In genomic region chr3:119600732-119601131, GRCh38 we compare ENCODE assay signal across 8 cellular contexts. TPM values are rescaled to one million over a fixed set of nuclear protein-coding genes. Genes with fewer than 3 reads are reported as not detected.
DNase-seq lines count a peak whose midpoint lies in the region; ATAC-seq, FAIRE-seq and TF ChIP-seq lines count a peak whose summit lies in the region.

No MANE protein-coding gene starts in this region.

- peak; percentile 66 for TF ChIP-seq POLR2A in GM12878 (IDR thresholded peaks at IDR 0.05; ENCODE audit: low read depth, low read length)

- H3K4me1 ChIP-seq in GM12878 (ENCODE audit: control insufficient read depth, insufficient read depth, low read length) = peaks cover 62% of the 10 kb centered on the region

- 21% methylated on average over 5 of the region's 5 CpGs for WGBS in GM12878 (ENCODE audit: insufficient coverage, insufficient replicate concordance, low lambda C conversion rate, missing lambda C conversion rate)

- in situ Hi-C loops in GM12878 (cut with MboI) = no loop called here

- POLR2A ChIA-PET in activated CD4-positive, alpha-beta T cell treated with anti-CD3 and anti-CD28 coated beads, Interleukin-2, amount 10 ng/mL, durations not matched to agents 7 days and 5 days (lab: Charles Lee) = no interaction called here
- POLR2A ChIA-PET in GM12878 (lab: Charles Lee) = interaction anchor here (0.5 to 10.4 kb wide), 22 partner anchors 12 to 343 kb away, joined by 3 to 133 read pairs (median 9); partner anchors contain the start of genes ADPRH, CD80, COX17 and TIMMDC1

- H3K4me3 Mint-ChIP-seq in activated CD4-positive, alpha-beta T cell treated with anti-CD3 and anti-CD28 coated beads, Interleukin-2, amount 10 ng/mL, durations not matched to agents 7 days and 5 days = no peak overlapping the region
- no peak overlapping the region for H3K4me3 Mint-ChIP-seq in natural killer cell treated with Interleukin-12 subunit alpha and Interleukin-12 subunit beta and Interleukin-15 and Interleukin-18, amount 100 ng/mL, for 72 hours

- H3K9ac ChIP-seq in GM12878 (ENCODE audit: control insufficient read depth, insufficient read depth, low read length) = peak overlapping the region; percentile 80

- peak overlapping the region; percentile 68 for H2AFZ ChIP-seq in GM12878 (ENCODE audit: control insufficient read depth, low read depth, low read length)

- RAD21 ChIA-PET in GM12878 (lab: Charles Lee; ENCODE audit: unreplicated experiment) = interaction anchor here (0.6 to 7.2 kb wide), 36 partner anchors 14 to 817 kb away, joined by 3 to 239 read pairs (median 8); partner anchors contain the start of genes ADPRH, ARHGAP31, CD80 and COX17

- BruUV-seq in GM12878 (replicated peaks; lab: Mats Ljungman, UMichigan) = no TSS peak

- TF ChIP-seq CTCF in GM12878 (IDR thresholded peaks at IDR 0.05 in 2 of 3, conservative IDR thresholded peaks at IDR 0.05 in 1 of 3; ENCODE audit: control insufficient read depth in 2 of 3, extremely low read depth in 1 of 3, insufficient read depth in 1 of 3, low read depth in 3 of 3, low read length in 3 of 3) = peak; percentile 88 to 96 (median 91); a peak in 5 of 6 replicates

- H3K27me3 Mint-ChIP-seq in activated CD4-positive, alpha-beta T cell treated with anti-CD3 and anti-CD28 coated beads, Interleukin-2, amount 10 ng/mL, durations not matched to agents 7 days and 5 days = peaks cover 3% of the 10 kb centered on the region
- H3K27me3 Mint-ChIP-seq in natural killer cell treated with Interleukin-12 subunit alpha and Interleukin-12 subunit beta and Interleukin-15 and Interleukin-18, amount 100 ng/mL, for 72 hours = no peaks in the 10 kb centered on the region

- H3K36me3 ChIP-seq in GM12878 (ENCODE audit: control insufficient read depth in 2 of 2, insufficient read depth in 2 of 2, low read length in 1 of 2) = no peaks in the 10 kb centered on the region

- intact Hi-C loops in GM12878 (cut with micrococcal nuclease; ENCODE audit: unreplicated experiment) = loop anchor here (1.0 kb wide), 3 partner anchors 38 to 97 kb away; partner anchors contain the start of gene COX17

- H3K9me3 Mint-ChIP-seq in activated CD4-positive, alpha-beta T cell treated with anti-CD3 and anti-CD28 coated beads, Interleukin-2, amount 10 ng/mL, durations not matched to agents 7 days and 5 days = no peaks in the 10 kb centered on the region
- H3K9me3 Mint-ChIP-seq in natural killer cell treated with Interleukin-12 subunit alpha and Interleukin-12 subunit beta and Interleukin-15 and Interleukin-18, amount 100 ng/mL, for 72 hours = no peaks in the 10 kb centered on the region

- peak overlapping the region; percentile 80 for H3K4me2 ChIP-seq in GM12878 (ENCODE audit: control insufficient read depth, insufficient read depth)

- ATAC-seq in GM21723 (IDR thresholded peaks at IDR 0.05; ENCODE audit: unreplicated experiment) (peak; percentile 67), GM12878 (peak; percentile 81)
- peak; percentile 76 to 79 for ATAC-seq in natural killer cell treated with Interleukin-12 subunit alpha and Interleukin-12 subunit beta and Interleukin-15 and Interleukin-18, amount 100 ng/mL, for 72 hours

- FAIRE-seq in GM12878 (lab: Jason Lieb, UNC) = peak; percentile 23

- H3K79me2 ChIP-seq in GM12878 (ENCODE audit: control insufficient read depth, insufficient read depth, low read length) = peaks cover 25% of the 10 kb centered on the region

- no peak overlapping the region for H3K4me3 ChIP-seq in GM12878

- CTCF ChIA-PET in activated CD4-positive, alpha-beta T cell treated with anti-CD3 and anti-CD28 coated beads, Interleukin-2, amount 10 ng/mL, durations not matched to agents 7 days and 5 days (lab: Charles Lee) = interaction anchor here (1.0 to 5.1 kb wide), 12 partner anchors 8 to 80 kb away, joined by 3 to 26 read pairs (median 8); partner anchors contain the start of genes ADPRH and CD80
- CTCF ChIA-PET in GM12878 (lab: Yijun Ruan, JAX) = interaction anchor here (0.6 to 9.5 kb wide), 44 partner anchors 9 to 494 kb away, joined by 3 to 296 read pairs (median 6); partner anchors contain the start of genes ADPRH, B4GALT4, CD80 and COX17

- H3K27ac ChIP-seq in GM12878 (ENCODE audit: control insufficient read depth, insufficient read depth) = peak overlapping the region; percentile 87

- H3K9me3 ChIP-seq in GM12878 (replicated peaks; ENCODE audit: control insufficient read depth, insufficient read depth, low read length) = no peaks in the 10 kb centered on the region

- TF ChIP-seq EP300 in Ishikawa (IDR thresholded peaks at IDR 0.05; ENCODE audit: borderline replicate concordance) (no peak), GM12878 (IDR thresholded peaks at IDR 0.05; ENCODE audit: borderline replicate concordance in 1 of 2, control insufficient read depth in 1 of 2, low read depth in 2 of 2, low read length in 2 of 2) (no peak)

- no peaks in the 10 kb centered on the region for H3K36me3 Mint-ChIP-seq in activated CD4-positive, alpha-beta T cell treated with anti-CD3 and anti-CD28 coated beads, Interleukin-2, amount 10 ng/mL, durations not matched to agents 7 days and 5 days (ENCODE audit: low read depth)
- no peaks in the 10 kb centered on the region for H3K36me3 Mint-ChIP-seq in natural killer cell treated with Interleukin-12 subunit alpha and Interleukin-12 subunit beta and Interleukin-15 and Interleukin-18, amount 100 ng/mL, for 72 hours

- H3K27me3 ChIP-seq in GM12878 (replicated peaks in 1 of 2; ENCODE audit: control insufficient read depth in 2 of 2, insufficient read depth in 2 of 2, low read length in 1 of 2) = no peaks in the 10 kb centered on the region

- SMC1A ChIA-PET in GM12878 (lab: Charles Lee; ENCODE audit: uncharacterized antibody, unreplicated experiment) = interaction anchor here (0.6 to 7.6 kb wide), 35 partner anchors 12 to 789 kb away, joined by 3 to 329 read pairs (median 6); partner anchors contain the start of genes ADPRH, CD80, COX17 and TIMMDC1

- no peak overlapping the region for H3K27ac Mint-ChIP-seq in activated CD4-positive, alpha-beta T cell treated with anti-CD3 and anti-CD28 coated beads, Interleukin-2, amount 10 ng/mL, durations not matched to agents 7 days and 5 days
- H3K27ac Mint-ChIP-seq in natural killer cell treated with Interleukin-12 subunit alpha and Interleukin-12 subunit beta and Interleukin-15 and Interleukin-18, amount 100 ng/mL, for 72 hours = no peak overlapping the region

- peak; percentile 51 for DNase-seq in activated CD4-positive, alpha-beta T cell treated with anti-CD3 and anti-CD28 coated beads for 48 hours
- DNase-seq in activated CD4-positive, alpha-beta T cell treated with anti-CD3 and anti-CD28 coated beads, Interleukin-2, amount 10 ng/mL, durations not matched to agents 7 days and 5 days = no peak
- DNase-seq in GM12878 (ENCODE audit: low read depth, low spot score) = peak; percentile 85
- no peak for DNase-seq in natural killer cell treated with Interleukin-12 subunit alpha and Interleukin-12 subunit beta and Interleukin-15 and Interleukin-18, amount 100 ng/mL, for 72 hours (ENCODE audit: low spot score)
- no peak for DNase-seq in occipital lobe (lab: John Stamatoyannopoulos, UW)
- no peak for DNase-seq in activated CD8-positive, alpha-beta memory T cell treated with anti-CD3 and anti-CD28 coated beads, Interleukin-2, amount 50 U/mL, for 48 hours

- TF ChIP-seq RAD21 in Ishikawa (IDR thresholded peaks at IDR 0.05; ENCODE audit: low read depth) = peak; percentile 57
- TF ChIP-seq RAD21 in GM12878 (IDR thresholded peaks at IDR 0.05; ENCODE audit: insufficient read depth, low read depth, low read length) = peak; percentile 82

- peaks cover 18% of the 10 kb centered on the region for H3K4me1 Mint-ChIP-seq in activated CD4-positive, alpha-beta T cell treated with anti-CD3 and anti-CD28 coated beads, Interleukin-2, amount 10 ng/mL, durations not matched to agents 7 days and 5 days
- peaks cover 10 to 16% of the 10 kb centered on the region in 2 donors for H3K4me1 Mint-ChIP-seq in natural killer cell treated with Interleukin-12 subunit alpha and Interleukin-12 subunit beta and Interleukin-15 and Interleukin-18, amount 100 ng/mL, for 72 hours (ENCODE audit: low read depth in 2 of 2)

- H4K20me1 ChIP-seq in GM12878 (ENCODE audit: control insufficient read depth, insufficient read depth) = no peaks in the 10 kb centered on the region

RNA-seq across cellular contexts. Expression of gene PLA1A, which starts 3.0 kb away (rescaled TPM):
- not detected for total RNA-seq in activated CD4-positive, alpha-beta T cell treated with anti-CD3 and anti-CD28 coated beads, Interleukin-2, amount 10 ng/mL, durations not matched to agents 7 days and 5 days
- total RNA-seq in GM12878 (2013; cell fraction: nucleolus; rRNA removed) = 43.4 and 53.6 TPM in 2 replicates
- total RNA-seq in GM12878 (2014; rRNA removed) (5.9 and 6.5 TPM in 2 replicates), GM12878 (2014; rRNA removed; fragmentation: Illumina TruSeq; extraction: Trizol) (4.7 TPM in 2 replicates), GM12878 (2021) (3.8 and 4.4 TPM in 2 replicates), occipital lobe (not detected)
- 7.9 TPM for polyA plus RNA-seq in GM12878 (2011; ENCODE audit: low read depth)
- polyA plus RNA-seq in GM12878 (2011; rRNA removed) (106 TPM in 2 replicates), GM12878 (2014; fragmentation: Illumina TruSeq; extraction: Trizol) (4.9 and 6.7 TPM in 2 replicates), GM12878 (2014; fragmentation: Nextera tagmentation; extraction: Ambion mirVana) (1 to 10 TPM; 2.9 to 3.5 TPM), GM12878 (2014; rRNA removed) (3.1 and 3.9 TPM in 2 replicates), GM12878 (2016; fragmentation: Nextera tagmentation; extraction: Ambion mirVana) (1 to 10 TPM; 5.3 to 7.2 TPM)
- 92.1 and 100 TPM in 2 replicates for polyA plus RNA-seq in GM12878 (2011; cell fraction: cytosol; rRNA removed)
- polyA plus RNA-seq in GM12878 (2011; cell fraction: nucleus; rRNA removed) = 48.6 and 73.6 TPM in 2 replicates
- polyA plus RNA-seq in GM12878 (2012) = 8.0 and 10.1 TPM in 2 replicates
- 103 and 152 TPM in 2 replicates for polyA minus RNA-seq in GM12878 (2011; rRNA and poly(A)+ RNA removed)
- polyA minus RNA-seq in GM12878 (2011; cell fraction: cytosol; rRNA and poly(A)+ RNA removed) = 28.3 and 32.7 TPM in 2 replicates
- 68.2 and 98.7 TPM in 2 replicates for polyA minus RNA-seq in GM12878 (2011; cell fraction: nucleus; rRNA and poly(A)+ RNA removed)
- total RNA-seq in natural killer cell treated with Interleukin-12 subunit alpha and Interleukin-12 subunit beta and Interleukin-15 and Interleukin-18, amount 100 ng/mL, for 72 hours = under 1 TPM in 1 of 2 donors, not detected in 1; 0.19 TPM

RNA-seq across cellular contexts. Expression of gene ADPRH, which starts 21.4 kb away (rescaled TPM):
- total RNA-seq in activated CD4-positive, alpha-beta T cell treated with anti-CD3 and anti-CD28 coated beads, Interleukin-2, amount 10 ng/mL, durations not matched to agents 7 days and 5 days = 1 to 10 TPM; 1.4 to 1.8 TPM
- total RNA-seq in GM12878 (2013; cell fraction: nucleolus; rRNA removed) = 31.0 and 32.4 TPM in 2 replicates
- 15.4 and 17.2 TPM in 2 replicates for total RNA-seq in GM12878 (2014; rRNA removed)
- total RNA-seq in GM12878 (2014; rRNA removed; fragmentation: Illumina TruSeq; extraction: Trizol) = 12.2 and 13.2 TPM in 2 replicates
- total RNA-seq in GM12878 (2021) = 24.9 and 26.0 TPM in 2 replicates
- 11.1 TPM for polyA plus RNA-seq in GM12878 (2011; ENCODE audit: low read depth)
- polyA plus RNA-seq in GM12878 (2011; rRNA removed) = 32.6 and 33.1 TPM in 2 replicates
- 23.1 and 27.0 TPM in 2 replicates for polyA plus RNA-seq in GM12878 (2011; cell fraction: cytosol; rRNA removed)
- 18.0 and 19.9 TPM in 2 replicates for polyA plus RNA-seq in GM12878 (2011; cell fraction: nucleus; rRNA removed)
- polyA plus RNA-seq in GM12878 (2012) = 13.2 and 20.2 TPM in 2 replicates
- polyA plus RNA-seq in GM12878 (2014; fragmentation: Illumina TruSeq; extraction: Trizol) = 24.5 and 25.8 TPM in 2 replicates
- 1 to 10 TPM; 2.3 to 3.7 TPM for polyA plus RNA-seq in GM12878 (2014; fragmentation: Nextera tagmentation; extraction: Ambion mirVana)
- 16.5 and 19.1 TPM in 2 replicates for polyA plus RNA-seq in GM12878 (2014; rRNA removed)
- 10 to 100 TPM; 19.0 to 22.0 TPM for polyA plus RNA-seq in GM12878 (2016; fragmentation: Nextera tagmentation; extraction: Ambion mirVana)
- 31.7 and 36.9 TPM in 2 replicates for polyA minus RNA-seq in GM12878 (2011; rRNA and poly(A)+ RNA removed)
- polyA minus RNA-seq in GM12878 (2011; cell fraction: cytosol; rRNA and poly(A)+ RNA removed) = 10.2 and 11.2 TPM in 2 replicates
- polyA minus RNA-seq in GM12878 (2011; cell fraction: nucleus; rRNA and poly(A)+ RNA removed) = 12.1 and 16.2 TPM in 2 replicates
- 10 to 100 TPM in 1 of 2 donors, 1 to 10 TPM in 1; 9.2 to 10.7 TPM for total RNA-seq in natural killer cell treated with Interleukin-12 subunit alpha and Interleukin-12 subunit beta and Interleukin-15 and Interleukin-18, amount 100 ng/mL, for 72 hours
- total RNA-seq in occipital lobe = 1.2 TPM

RNA-seq across cellular contexts. Expression of gene CD80, which starts 41.3 kb away (rescaled TPM):
- total RNA-seq in activated CD4-positive, alpha-beta T cell treated with anti-CD3 and anti-CD28 coated beads, Interleukin-2, amount 10 ng/mL, durations not matched to agents 7 days and 5 days = 1 to 10 TPM; 7.2 to 7.4 TPM
- 691 and 699 TPM in 2 replicates for total RNA-seq in GM12878 (2013; cell fraction: nucleolus; rRNA removed)
- total RNA-seq in GM12878 (2014; rRNA removed) (68.7 and 83.3 TPM in 2 replicates), GM12878 (2014; rRNA removed; fragmentation: Illumina TruSeq; extraction: Trizol) (64.3 and 70.2 TPM in 2 replicates), GM12878 (2021) (51.8 and 54.4 TPM in 2 replicates), occipital lobe (0.78 TPM)
- 39.5 TPM for polyA plus RNA-seq in GM12878 (2011; ENCODE audit: low read depth)
- polyA plus RNA-seq in GM12878 (2011; rRNA removed) (137 and 157 TPM in 2 replicates), GM12878 (2014; fragmentation: Illumina TruSeq; extraction: Trizol) (61.8 and 81.6 TPM in 2 replicates), GM12878 (2014; fragmentation: Nextera tagmentation; extraction: Ambion mirVana) (10 to 100 TPM; 42.5 to 54.1 TPM), GM12878 (2014; rRNA removed) (60.9 and 68.5 TPM in 2 replicates), GM12878 (2016; fragmentation: Nextera tagmentation; extraction: Ambion mirVana) (10 to 100 TPM; 41.4 to 44.5 TPM)
- 93.0 and 95.1 TPM in 2 replicates for polyA plus RNA-seq in GM12878 (2011; cell fraction: cytosol; rRNA removed)
- polyA plus RNA-seq in GM12878 (2011; cell fraction: nucleus; rRNA removed) = 106 and 129 TPM in 2 replicates
- 27.9 and 44.5 TPM in 2 replicates for polyA plus RNA-seq in GM12878 (2012)
- polyA minus RNA-seq in GM12878 (2011; rRNA and poly(A)+ RNA removed) = 272 and 299 TPM in 2 replicates
- polyA minus RNA-seq in GM12878 (2011; cell fraction: cytosol; rRNA and poly(A)+ RNA removed) = 39.7 and 42.1 TPM in 2 replicates
- polyA minus RNA-seq in GM12878 (2011; cell fraction: nucleus; rRNA and poly(A)+ RNA removed) = 126 and 140 TPM in 2 replicates
- 1 to 10 TPM in 1 of 2 donors, under 1 TPM in 1; 0.62 to 1.7 TPM for total RNA-seq in natural killer cell treated with Interleukin-12 subunit alpha and Interleukin-12 subunit beta and Interleukin-15 and Interleukin-18, amount 100 ng/mL, for 72 hours

RNA-seq across cellular contexts. Expression of gene POPDC2, which starts 59.7 kb away (rescaled TPM):
- 1 to 10 TPM; 1.7 to 2.9 TPM for total RNA-seq in activated CD4-positive, alpha-beta T cell treated with anti-CD3 and anti-CD28 coated beads, Interleukin-2, amount 10 ng/mL, durations not matched to agents 7 days and 5 days
- total RNA-seq in GM12878 (2013; cell fraction: nucleolus; rRNA removed) = 18.9 and 20.7 TPM in 2 replicates
- total RNA-seq in GM12878 (2014; rRNA removed) (3.4 and 3.9 TPM in 2 replicates), GM12878 (2014; rRNA removed; fragmentation: Illumina TruSeq; extraction: Trizol) (2.7 and 7.5 TPM in 2 replicates), GM12878 (2021) (3.5 and 3.9 TPM in 2 replicates), occipital lobe (0.94 TPM)
- polyA plus RNA-seq in GM12878 (2011; ENCODE audit: low read depth) = 2.5 TPM
- polyA plus RNA-seq in GM12878 (2011; rRNA removed) (8.6 and 12.7 TPM in 2 replicates), GM12878 (2014; fragmentation: Illumina TruSeq; extraction: Trizol) (2.6 and 3.6 TPM in 2 replicates), GM12878 (2014; fragmentation: Nextera tagmentation; extraction: Ambion mirVana) (1 to 10 TPM; 3.5 to 5.3 TPM), GM12878 (2014; rRNA removed) (3.8 and 6.1 TPM in 2 replicates), GM12878 (2016; fragmentation: Nextera tagmentation; extraction: Ambion mirVana) (1 to 10 TPM; 1.8 to 4.0 TPM)
- polyA plus RNA-seq in GM12878 (2011; cell fraction: cytosol; rRNA removed) = 9.5 and 9.8 TPM in 2 replicates
- 41.3 and 48.9 TPM in 2 replicates for polyA plus RNA-seq in GM12878 (2011; cell fraction: nucleus; rRNA removed)
- polyA plus RNA-seq in GM12878 (2012) = 3.0 and 4.2 TPM in 2 replicates
- polyA minus RNA-seq in GM12878 (2011; rRNA and poly(A)+ RNA removed) = 12.9 and 16.1 TPM in 2 replicates
- polyA minus RNA-seq in GM12878 (2011; cell fraction: cytosol; rRNA and poly(A)+ RNA removed) = 0.83 and 0.94 TPM in 2 replicates
- 10.8 and 19.9 TPM in 2 replicates for polyA minus RNA-seq in GM12878 (2011; cell fraction: nucleus; rRNA and poly(A)+ RNA removed)
- 1 to 10 TPM; 3.6 to 4.1 TPM for total RNA-seq in natural killer cell treated with Interleukin-12 subunit alpha and Interleukin-12 subunit beta and Interleukin-15 and Interleukin-18, amount 100 ng/mL, for 72 hours

Comparison
In these comparisons a context has a peak if more than half of its experiments do, and no peak if none do; other contexts are left out.
1. DNase-seq: peak in activated CD4-positive, alpha-beta T cell treated with anti-CD3 and anti-CD28 coated beads for 48 hours (single experiment) and GM12878 (single experiment); none in activated CD4-positive, alpha-beta T cell treated with anti-CD3 and anti-CD28 coated beads, Interleukin-2, amount 10 ng/mL, durations not matched to agents 7 days and 5 days (single experiment), natural killer cell treated with Interleukin-12 subunit alpha and Interleukin-12 subunit beta and Interleukin-15 and Interleukin-18, amount 100 ng/mL, for 72 hours (single experiment), occipital lobe (single experiment) and activated CD8-positive, alpha-beta memory T cell treated with anti-CD3 and anti-CD28 coated beads, Interleukin-2, amount 50 U/mL, for 48 hours (single experiment).
2. RNA of gene CD80, which starts 41.3 kb away (total RNA-seq): 51.8 to 699 TPM in GM12878; 7.2 to 7.4 TPM in activated CD4-positive, alpha-beta T cell treated with anti-CD3 and anti-CD28 coated beads, Interleukin-2, amount 10 ng/mL, durations not matched to agents 7 days and 5 days, 0.62 to 1.7 TPM in natural killer cell treated with Interleukin-12 subunit alpha and Interleukin-12 subunit beta and Interleukin-15 and Interleukin-18, amount 100 ng/mL, for 72 hours and 0.78 TPM in occipital lobe (single experiment); every median in the first group is over 4 times any median in the second.
3. Peak in every context shown above with its lines, with median percentiles within 50 percentile points of each other: ATAC-seq.